Comparison of ENCODE assay signal across 8 cellular contexts in genomic region chr18:75209129-75209951, GRCh38. TPM values are rescaled to one million over a fixed set of nuclear protein-coding genes. Genes with fewer than 3 reads are reported as not detected.
DNase-seq lines count a peak whose midpoint lies in the region; ATAC-seq, FAIRE-seq and TF ChIP-seq lines count a peak whose summit lies in the region.

PTGR3 (minus strand) TSS chr18:75209139; CDS start chr18:75209058, 81 bp downstream.

- DNase-seq in GM12865 (ENCODE audit: low read depth) (peak; percentile 94), NCI-H1105 treated with DMSO at 0.1 percent for 48 hours (lab: John Stamatoyannopoulos, UW) (peak; percentile 71), SW480 (ENCODE audit: low spot score) (peak; percentile 84), head of caudate nucleus (peak; percentile 48 to 92 (median 78)), pancreas (peak; percentile 82 to 89 (median 86)), upper lobe of right lung (peak; percentile 93)
- DNase-seq in activated naive CD8-positive, alpha-beta T cell treated with anti-CD3 and anti-CD28 coated beads, Interleukin-2, amount 50 U/mL, for 16 hours (ENCODE audit: low read depth, low spot score) = peak; percentile 53

- WGBS in pancreas, 2 donors = 0% methylated on average over 66 to 86 of the region's 88 CpGs

- H3K36me3 ChIP-seq in pancreas (no peaks in the 10 kb centered on the region), upper lobe of right lung (no peaks in the 10 kb centered on the region)

- ATAC-seq in HG02623 (IDR thresholded peaks at IDR 0.05; ENCODE audit: unreplicated experiment) (peak; percentile 38), pancreas (peak; percentile 51 to 69 (median 54)), upper lobe of right lung (peak; percentile 84)

- TF ChIP-seq CTCF in GM12865 (IDR thresholded peaks at IDR 0.05; ENCODE audit: insufficient read depth, low read depth, low read length, missing control alignments) (no peak), pancreas (IDR thresholded peaks at IDR 0.05) (no peak), upper lobe of right lung (IDR thresholded peaks at IDR 0.05) (no peak)

- H3K4me3 ChIP-seq in GM12865 (ENCODE audit: low read depth, low read length) (peak within 1 kb of the TSS; percentile 93), pancreas (peak within 1 kb of the TSS; percentile 72 to 95 (median 91)), upper lobe of right lung (peak within 1 kb of the TSS; percentile 84)

- H3K27ac ChIP-seq in pancreas = peak within 1 kb of the TSS; percentile 94 to 98 (median 97)
- H3K27ac ChIP-seq in upper lobe of right lung = peak within 1 kb of the TSS; percentile 98

- no peak for FAIRE-seq in pancreas (lab: Jason Lieb, UNC)

- intact Hi-C loops in head of caudate nucleus (cut with DNase I) = no loop called here
- intact Hi-C loops in pancreas (cut with DNase I) = no loop called here
- intact Hi-C loops in upper lobe of right lung (cut with DNase I) = no loop called here

- H3K9me3 ChIP-seq in pancreas (no peaks in the 10 kb centered on the region), upper lobe of right lung (no peaks in the 10 kb centered on the region)

- H3K4me1 ChIP-seq in pancreas (peaks cover 8 to 45% (median 18%) of the 10 kb centered on the region in 3 donors), upper lobe of right lung (peaks cover 54% of the 10 kb centered on the region)

- H3K27me3 ChIP-seq in pancreas (no peaks in the 10 kb centered on the region), upper lobe of right lung (no peaks in the 10 kb centered on the region)

RNA-seq across cellular contexts. Expression of gene PTGR3, which starts in this region (rescaled TPM):
- 10 to 100 TPM; 15.7 to 23.0 (median 18.8) TPM for total RNA-seq in pancreas
- polyA plus RNA-seq in pancreas = 10 to 100 TPM in 1 of 2 donors, 1 to 10 TPM in 1; 7.2 to 10.9 TPM
- total RNA-seq in upper lobe of right lung = 27.7 TPM

Comparison
In these comparisons a context has a peak if more than half of its experiments do, and no peak if none do; other contexts are left out.
1. Peak in every context shown above with its lines: DNase-seq, ATAC-seq, H3K4me3 ChIP-seq and H3K27ac ChIP-seq.